16 cellular contexts compared by ENCODE assay signal in genomic region chr20:11350126-11351005, GRCh38.
DNase-seq lines count a peak whose midpoint lies in the region; ATAC-seq, FAIRE-seq and TF ChIP-seq lines count a peak whose summit lies in the region.
"Had no signal": no experiment of that assay in that cellular context is flagged by ENCODE, and none has a peak within 500 bp of the region (broad histone marks: within the 10 kb centered on the region; RNA-seq: fewer than 3 reads in every experiment).

No MANE protein-coding gene starts in this region.

- H3K4me3 Mint-ChIP-seq in activated CD4-positive, alpha-beta T cell treated with anti-CD3 and anti-CD28 coated beads, Interleukin-2, amount 10 ng/mL, durations not matched to agents 7 days and 5 days = no peak overlapping the region
- H3K4me3 Mint-ChIP-seq: activated naive CD4-positive, alpha-beta T cell treated with anti-CD3 and anti-CD28 coated beads for 36 hours had no signal

- intact Hi-C loops in right cardiac atrium (cut with DNase I) = no loop called here

- no peaks in the 10 kb centered on the region for H3K36me3 Mint-ChIP-seq in activated CD4-positive, alpha-beta T cell treated with anti-CD3 and anti-CD28 coated beads, Interleukin-2, amount 10 ng/mL, durations not matched to agents 7 days and 5 days (ENCODE audit: low read depth)

- no peak overlapping the region for H3K4me3 ChIP-seq in A549
- H3K4me3 ChIP-seq in right cardiac atrium (ENCODE audit: low read length) = no peak overlapping the region
- H3K4me3 ChIP-seq: psoas muscle, upper lobe of left lung had no signal

- H3K27me3 ChIP-seq in right cardiac atrium (ENCODE audit: control insufficient read depth, insufficient read depth) = no peaks in the 10 kb centered on the region
- H3K27me3 ChIP-seq: upper lobe of left lung had no signal

- ATAC-seq in A549 (no peak), right cardiac atrium (peak; percentile 51 to 74), GM18858 (IDR thresholded peaks at IDR 0.05; ENCODE audit: unreplicated experiment) (no peak), GM21367 (IDR thresholded peaks at IDR 0.05; ENCODE audit: unreplicated experiment) (no peak)

- CTCF ChIA-PET in A549 (lab: Yijun Ruan, JAX) = interaction anchor here (0.7 to 1.2 kb wide), 4 partner anchors 10 to 172 kb away, joined by 3 read pairs; no protein-coding TSS in a partner anchor
- CTCF ChIA-PET in activated CD4-positive, alpha-beta T cell treated with anti-CD3 and anti-CD28 coated beads, Interleukin-2, amount 10 ng/mL, durations not matched to agents 7 days and 5 days (lab: Charles Lee) = no interaction called here

- TF ChIP-seq EP300 in A549 (IDR thresholded peaks at IDR 0.05) = no peak

- TF ChIP-seq RAD21 in A549 (conservative IDR thresholded peaks at IDR 0.05 in 1 of 2, IDR thresholded peaks at IDR 0.05 in 1 of 2) = no peak; a peak in 1 of 5 replicates

- no peak for TF ChIP-seq CTCF in A549 (IDR thresholded peaks at IDR 0.05)

- no peak overlapping the region for H3K27ac Mint-ChIP-seq in activated CD4-positive, alpha-beta T cell treated with anti-CD3 and anti-CD28 coated beads, Interleukin-2, amount 10 ng/mL, durations not matched to agents 7 days and 5 days
- H3K27ac Mint-ChIP-seq: activated naive CD4-positive, alpha-beta T cell treated with anti-CD3 and anti-CD28 coated beads for 36 hours had no signal

- H3K27me3 Mint-ChIP-seq in activated CD4-positive, alpha-beta T cell treated with anti-CD3 and anti-CD28 coated beads, Interleukin-2, amount 10 ng/mL, durations not matched to agents 7 days and 5 days = no peaks in the 10 kb centered on the region

- peaks cover 5% of the 10 kb centered on the region for H3K9me3 Mint-ChIP-seq in activated CD4-positive, alpha-beta T cell treated with anti-CD3 and anti-CD28 coated beads, Interleukin-2, amount 10 ng/mL, durations not matched to agents 7 days and 5 days

- DNase-seq in A549 (ENCODE audit: low read depth in 1 of 2, low spot score in 1 of 2) (peak in 1 of 2 experiments; percentile 11), HS-5 (ENCODE audit: low read depth) (peak; percentile 10), brain pericyte (ENCODE audit: low read depth, low spot score) (peak; percentile 10), right cardiac atrium (peak in 1 of 3 donors; percentile 37), NCI-H1694 treated with DMSO at 0.1 percent for 48 hours (lab: John Stamatoyannopoulos, UW) (no peak)
- DNase-seq in activated CD4-positive, alpha-beta T cell treated with anti-CD3 and anti-CD28 coated beads, Interleukin-2, amount 10 ng/mL, durations not matched to agents 7 days and 5 days = no peak
- DNase-seq: activated CD4-positive, alpha-beta T cell treated with anti-CD3 and anti-CD28 coated beads for 4 hours; activated naive CD4-positive, alpha-beta T cell treated with anti-CD3 and anti-CD28 coated beads for 36 hours; kidney glomerular epithelial cell; NCI-H2171 treated with DMSO at 0.1 percent for 48 hours; psoas muscle; SHP77 had no signal

- peaks cover 9% of the 10 kb centered on the region; the same call in 1 of the 3 replicates for H3K4me1 ChIP-seq in A549
- H3K4me1 ChIP-seq in right cardiac atrium (ENCODE audit: control insufficient read depth, insufficient read depth, low read length) = no peaks in the 10 kb centered on the region

- H3K4me1 Mint-ChIP-seq in activated CD4-positive, alpha-beta T cell treated with anti-CD3 and anti-CD28 coated beads, Interleukin-2, amount 10 ng/mL, durations not matched to agents 7 days and 5 days = no peaks in the 10 kb centered on the region

- peak overlapping the region; percentile 9; the same call in 1 of the 3 replicates for H3K4me2 ChIP-seq in A549

- POLR2A ChIA-PET in A549 (lab: Yijun Ruan, JAX) = no interaction called here
- POLR2A ChIA-PET in activated CD4-positive, alpha-beta T cell treated with anti-CD3 and anti-CD28 coated beads, Interleukin-2, amount 10 ng/mL, durations not matched to agents 7 days and 5 days (lab: Charles Lee) = no interaction called here

- TF ChIP-seq POLR2A in A549 (IDR thresholded peaks at IDR 0.05; ENCODE audit: low read length) = no peak

- H3K27ac ChIP-seq in A549 = peak overlapping the region; percentile 9 to 62; a peak in 3 of 6 replicates
- no peak overlapping the region for H3K27ac ChIP-seq in right cardiac atrium (ENCODE audit: low read length)
- H3K27ac ChIP-seq: C4-2B, psoas muscle, upper lobe of left lung had no signal

- 69% methylated on average over 7 of the region's 7 CpGs for whole genome bisulfite sequencing in A549 (ENCODE audit: missing lambda C conversion rate)
- 73% methylated on average over 7 of the region's 7 CpGs for WGBS in right cardiac atrium

- no peaks in the 10 kb centered on the region; the same call in 2 of the 3 replicates for H3K9me3 ChIP-seq in A549
- H3K9me3 ChIP-seq in right cardiac atrium (ENCODE audit: control insufficient read depth, low read length) = no peaks in the 10 kb centered on the region
- H3K9me3 ChIP-seq: psoas muscle, upper lobe of left lung had no signal

- FAIRE-seq in A549 (lab: Jason Lieb, UNC) = peak; percentile 84

TF ChIP-seq in A549, 52 proteins besides CTCF, POLR2A, EP300 and RAD21:
- TF ChIP-seq CEBPB (IDR thresholded peaks at IDR 0.05) (peak; percentile 95 to 98), TP53 (CRISPR knock-in tag; IDR thresholded peaks at IDR 0.05) (no peak), FOSB (CRISPR knock-in tag; IDR thresholded peaks at IDR 0.05) (no peak), SMC3 (IDR thresholded peaks at IDR 0.05) (peak; percentile 12; the same call in 1 of the 3 replicates), HES2 (IDR thresholded peaks at IDR 0.05) (peak; percentile 86), FOSL2 (IDR thresholded peaks at IDR 0.05) (no peak), FOSL2 (CRISPR knock-in tag; IDR thresholded peaks at IDR 0.05) (no peak)

Comparison
In these comparisons a context has a peak if more than half of its experiments do, and no peak if none do; other contexts are left out.
1. ATAC-seq: peak in right cardiac atrium (2 of 2); none in A549 (0 of 2), GM18858 (single experiment) and GM21367 (single experiment).
2. DNase-seq: peak in HS-5 (single experiment) and brain pericyte (single experiment); none in activated CD4-positive, alpha-beta T cell treated with anti-CD3 and anti-CD28 coated beads, Interleukin-2, amount 10 ng/mL, durations not matched to agents 7 days and 5 days (single experiment) and NCI-H1694 treated with DMSO at 0.1 percent for 48 hours (single experiment).